Comparison of ENCODE assay signal across 15 cellular contexts in genomic region chr11:48190906-48191654, GRCh38. TPM values are rescaled to one million over a fixed set of nuclear protein-coding genes. Genes with fewer than 3 reads are reported as not detected.
A peak's percentile ranks its signal among the peaks of the same experiment; 100 is the strongest.
DNase-seq lines count a peak whose midpoint lies in the region; ATAC-seq and TF ChIP-seq lines count a peak whose summit lies in the region.
"Not testable (repeated sequence)": the region's sequence is repeated elsewhere in the genome, so short reads cannot be mapped to it uniquely, and the experiment has no call there.
"Had no signal": no experiment of that assay in that cellular context is flagged by ENCODE, and none has a peak within 500 bp of the region (broad histone marks: within the 10 kb centered on the region; RNA-seq: fewer than 3 reads in every experiment).

No MANE protein-coding gene starts in this region.

- H3K4me3 ChIP-seq in DND-41 (ENCODE audit: low read depth in 1 of 2, low read length in 2 of 2) (peak overlapping the region in 1 of 2 experiments; percentile 54; a peak in 2 of 4 replicates), PC-9 (peak overlapping the region; percentile 45; the same call in 1 of the 2 replicates)

- H3K9me3 ChIP-seq in DND-41 (ENCODE audit: insufficient read depth, low read length, severe bottlenecking), result peaks cover 12% of the 10 kb centered on the region
- H3K9me3 ChIP-seq in PC-9 (ENCODE audit: insufficient read depth, low read depth), result peaks cover 12% of the 10 kb centered on the region; the same call in 1 of the 2 replicates

- H3F3A ChIP-seq in PC-9 (ENCODE audit: insufficient read depth, low read depth), result not testable (repeated sequence)

- peak; percentile 92 for ATAC-seq in DND-41 (ENCODE audit: insufficient read depth, low read depth)
- not testable (repeated sequence) for ATAC-seq in activated CD4-positive, alpha-beta T cell treated with anti-CD3 and anti-CD28 coated beads for 36 hours; activated T-cell treated with anti-CD3 and anti-CD28 coated beads, Interleukin-2, amount 50 U/mL, for 72 hours (replicated peaks in 1 of 2); activated naive CD8-positive, alpha-beta T cell treated with anti-CD3 and anti-CD28 coated beads, Interleukin-2, amount 10 ng/mL, durations not matched to agents 7 days and 5 days (ENCODE audit: low read depth)

- DNase-seq in DND-41, result peak; percentile 87
- peak; percentile 22 for DNase-seq in NCI-H2171 treated with DMSO at 0.1 percent for 48 hours (lab: John Stamatoyannopoulos, UW)
- peak in 1 of 2 experiments; percentile 9 for DNase-seq in PC-9
- peak; percentile 33 for DNase-seq in activated CD4-positive, alpha-beta T cell treated with anti-CD3 and anti-CD28 coated beads for 36 hours
- peak; percentile 16 to 20 for DNase-seq in activated T-cell treated with anti-CD3 and anti-CD28 coated beads, Interleukin-2, amount 50 U/mL, for 72 hours
- not testable (repeated sequence) for DNase-seq in activated naive CD8-positive, alpha-beta T cell treated with anti-CD3 and anti-CD28 coated beads, Interleukin-2, amount 10 ng/mL, durations not matched to agents 7 days and 5 days
- peak; percentile 6 for DNase-seq in stimulated activated CD4-positive, alpha-beta T cell treated with anti-CD3 and anti-CD28 coated beads, Interleukin-1b, Interleukin-23, amount 100 ng/mL, for 48 hours

- H3K4me3 Mint-ChIP-seq in activated CD4-positive, alpha-beta T cell treated with anti-CD3 and anti-CD28 coated beads for 36 hours, result peak overlapping the region; percentile 32
- peak overlapping the region; percentile 71 to 75 for H3K4me3 Mint-ChIP-seq in activated T-cell treated with anti-CD3 and anti-CD28 coated beads, Interleukin-2, amount 50 U/mL, for 72 hours
- peak overlapping the region; percentile 78 for H3K4me3 Mint-ChIP-seq in activated naive CD8-positive, alpha-beta T cell treated with anti-CD3 and anti-CD28 coated beads, Interleukin-2, amount 10 ng/mL, durations not matched to agents 7 days and 5 days

- H3K27ac ChIP-seq in DND-41 (ENCODE audit: low read length), result peak overlapping the region; percentile 91
- H3K27ac ChIP-seq in PC-9, result not testable (repeated sequence)

- BruUV-seq in PC-9 (replicated peaks; lab: Mats Ljungman, UMichigan), result not testable (repeated sequence)

- peak overlapping the region; percentile 55 for H3K4me2 ChIP-seq in DND-41 (ENCODE audit: insufficient read depth, low read length)
- H3K4me2 ChIP-seq in PC-9, result peak overlapping the region; percentile 59

- peaks cover 24% of the 10 kb centered on the region for H3K4me1 ChIP-seq in DND-41 (ENCODE audit: insufficient read depth, low read length)
- H3K4me1 ChIP-seq in PC-9 (replicated peaks; ENCODE audit: insufficient read depth), result not testable (repeated sequence)

- H3K27me3 ChIP-seq in DND-41 (ENCODE audit: insufficient read depth, low read length, poor library complexity); PC-9 (ENCODE audit: insufficient read depth, low read depth): not testable (repeated sequence)

- H3K27me3 Mint-ChIP-seq in activated CD4-positive, alpha-beta T cell treated with anti-CD3 and anti-CD28 coated beads for 36 hours; activated T-cell treated with anti-CD3 and anti-CD28 coated beads, Interleukin-2, amount 50 U/mL, for 72 hours (ENCODE audit: low read depth); activated naive CD8-positive, alpha-beta T cell treated with anti-CD3 and anti-CD28 coated beads, Interleukin-2, amount 10 ng/mL, durations not matched to agents 7 days and 5 days: not testable (repeated sequence)

- H3K79me2 ChIP-seq in DND-41 (ENCODE audit: insufficient read depth, low read length); PC-9 (ENCODE audit: low read depth): not testable (repeated sequence)

- not testable (repeated sequence) for H4K20me1 ChIP-seq in DND-41 (ENCODE audit: insufficient read depth, low read length); PC-9 (ENCODE audit: insufficient read depth)

- peak overlapping the region; percentile 68 for H2AFZ ChIP-seq in DND-41 (ENCODE audit: low read depth, low read length)
- H2AFZ ChIP-seq in PC-9, result peak overlapping the region; percentile 45; the same call in 1 of the 2 replicates

- peak overlapping the region; percentile 55 for H3K9ac ChIP-seq in DND-41 (ENCODE audit: low read depth, low read length)

- intact Hi-C loops in PC-9 (cut with micrococcal nuclease; ENCODE audit: unreplicated experiment); activated CD4-positive, alpha-beta T cell treated with anti-CD3 and anti-CD28 coated beads for 36 hours (cut with DNase I, micrococcal nuclease): not testable (repeated sequence)

- CTCF ChIA-PET in PC-9 (lab: Charles Lee); activated CD4-positive, alpha-beta T cell treated with anti-CD3 and anti-CD28 coated beads for 36 hours (lab: Charles Lee): not testable (repeated sequence)

- H3K9me2 ChIP-seq in PC-9 (ENCODE audit: insufficient read depth), result not testable (repeated sequence)

- H3K9me3 Mint-ChIP-seq in activated CD4-positive, alpha-beta T cell treated with anti-CD3 and anti-CD28 coated beads for 36 hours (ENCODE audit: low read depth); activated T-cell treated with anti-CD3 and anti-CD28 coated beads, Interleukin-2, amount 50 U/mL, for 72 hours: not testable (repeated sequence)
- H3K9me3 Mint-ChIP-seq in activated naive CD8-positive, alpha-beta T cell treated with anti-CD3 and anti-CD28 coated beads, Interleukin-2, amount 10 ng/mL, durations not matched to agents 7 days and 5 days, result peaks cover 11% of the 10 kb centered on the region

- H3K36me3 ChIP-seq in DND-41 (ENCODE audit: insufficient read depth, low read length); PC-9 (ENCODE audit: low read depth): not testable (repeated sequence)

- peaks cover 22% of the 10 kb centered on the region for H3K4me1 Mint-ChIP-seq in activated CD4-positive, alpha-beta T cell treated with anti-CD3 and anti-CD28 coated beads for 36 hours
- H3K4me1 Mint-ChIP-seq in activated T-cell treated with anti-CD3 and anti-CD28 coated beads, Interleukin-2, amount 50 U/mL, for 72 hours (ENCODE audit: low read depth), result peaks cover 18% of the 10 kb centered on the region
- H3K4me1 Mint-ChIP-seq in activated naive CD8-positive, alpha-beta T cell treated with anti-CD3 and anti-CD28 coated beads, Interleukin-2, amount 10 ng/mL, durations not matched to agents 7 days and 5 days, result peaks cover 12% of the 10 kb centered on the region

- peak overlapping the region; percentile 65 for H3K27ac Mint-ChIP-seq in activated CD4-positive, alpha-beta T cell treated with anti-CD3 and anti-CD28 coated beads for 36 hours
- H3K27ac Mint-ChIP-seq in activated T-cell treated with anti-CD3 and anti-CD28 coated beads, Interleukin-2, amount 50 U/mL, for 72 hours, result peak overlapping the region; percentile 53
- peak overlapping the region; percentile 57 for H3K27ac Mint-ChIP-seq in activated naive CD8-positive, alpha-beta T cell treated with anti-CD3 and anti-CD28 coated beads, Interleukin-2, amount 10 ng/mL, durations not matched to agents 7 days and 5 days

- not testable (repeated sequence) for H3K36me3 Mint-ChIP-seq in activated CD4-positive, alpha-beta T cell treated with anti-CD3 and anti-CD28 coated beads for 36 hours (ENCODE audit: low read depth); activated T-cell treated with anti-CD3 and anti-CD28 coated beads, Interleukin-2, amount 50 U/mL, for 72 hours (ENCODE audit: insufficient read depth in 2 of 2); activated naive CD8-positive, alpha-beta T cell treated with anti-CD3 and anti-CD28 coated beads, Interleukin-2, amount 10 ng/mL, durations not matched to agents 7 days and 5 days

- POLR2A ChIA-PET in PC-9 (lab: Charles Lee; ENCODE audit: unreplicated experiment); activated CD4-positive, alpha-beta T cell treated with anti-CD3 and anti-CD28 coated beads for 36 hours (lab: Charles Lee); activated naive CD8-positive, alpha-beta T cell treated with anti-CD3 and anti-CD28 coated beads, Interleukin-2, amount 10 ng/mL, durations not matched to agents 7 days and 5 days (lab: Charles Lee): not testable (repeated sequence)

- not testable (repeated sequence) for TF ChIP-seq CTCF in DND-41 (IDR thresholded peaks at IDR 0.05; ENCODE audit: borderline replicate concordance, extremely low read depth, low read length, poor library complexity, severe bottlenecking); PC-9 (conservative IDR thresholded peaks at IDR 0.05)

RNA-seq across cellular contexts. Expression of gene OR4B1, which starts 25.5 kb away (rescaled TPM):
- total RNA-seq in PC-9 (2021), result not detected in 2 replicates
- total RNA-seq in activated CD4-positive, alpha-beta T cell treated with anti-CD3 and anti-CD28 coated beads for 36 hours, result not detected
- not detected for total RNA-seq in activated T-cell treated with anti-CD3 and anti-CD28 coated beads, Interleukin-2, amount 50 U/mL, for 72 hours
- total RNA-seq in activated naive CD8-positive, alpha-beta T cell treated with anti-CD3 and anti-CD28 coated beads, Interleukin-2, amount 10 ng/mL, durations not matched to agents 7 days and 5 days, result not detected
- total RNA-seq: GM12878, heart left ventricle, HepG2, lung, mucosa of descending colon, right atrium auricular region, SJCRH30, tibial nerve had no signal

RNA-seq across cellular contexts. Expression of gene OR4X2, which starts 53.8 kb away (rescaled TPM):
- total RNA-seq in PC-9 (2021), result not detected in 2 replicates
- total RNA-seq in activated CD4-positive, alpha-beta T cell treated with anti-CD3 and anti-CD28 coated beads for 36 hours, result not detected
- not detected for total RNA-seq in activated T-cell treated with anti-CD3 and anti-CD28 coated beads, Interleukin-2, amount 50 U/mL, for 72 hours
- not detected for total RNA-seq in activated naive CD8-positive, alpha-beta T cell treated with anti-CD3 and anti-CD28 coated beads, Interleukin-2, amount 10 ng/mL, durations not matched to agents 7 days and 5 days
- total RNA-seq: GM12878, heart left ventricle, HepG2, lung, mucosa of descending colon, right atrium auricular region, SJCRH30, tibial nerve had no signal
